Comparison of ENCODE assay signal across 12 cellular contexts in the genomic region with DNA sequence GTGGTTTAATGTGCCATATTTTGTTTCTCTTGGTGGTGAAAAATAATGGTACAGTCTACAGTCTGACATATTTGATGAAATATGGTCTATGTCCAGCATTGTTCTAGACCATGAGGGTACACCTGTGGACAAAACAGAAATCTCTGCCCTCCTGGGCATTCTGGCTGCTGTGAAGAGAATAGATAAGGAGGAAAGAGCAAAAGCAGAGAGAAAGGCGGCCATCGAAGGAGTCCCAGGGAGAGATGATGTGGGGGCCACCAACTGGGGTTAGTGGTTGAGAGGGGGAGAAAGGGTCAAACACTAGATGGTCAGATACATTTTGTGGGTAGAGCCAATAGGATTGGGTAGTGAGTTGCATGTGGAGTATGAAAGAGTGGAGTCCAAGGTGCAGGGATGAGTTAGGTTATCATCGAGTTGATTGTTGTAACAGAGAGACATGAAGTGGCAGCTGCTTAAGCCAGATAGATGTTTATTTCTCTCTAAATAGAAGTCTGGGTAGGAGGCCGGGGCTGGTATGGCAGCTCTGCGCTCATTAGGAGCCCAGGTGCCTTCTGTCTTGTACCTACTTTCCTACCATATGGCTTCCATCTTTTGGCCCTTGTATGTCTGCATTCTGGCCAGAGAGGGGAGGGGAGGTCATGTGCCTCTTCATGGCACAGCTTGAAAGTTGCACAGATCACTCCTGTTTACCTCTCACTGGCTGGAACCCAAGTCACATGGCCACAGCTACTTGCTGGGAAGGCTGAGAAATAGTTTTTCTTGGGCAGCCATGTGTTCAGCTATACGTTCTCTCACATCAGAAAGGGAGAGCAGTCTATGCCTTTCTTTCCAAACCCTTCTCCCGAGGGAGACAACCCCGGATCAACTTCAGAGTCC. TPM values are rescaled to one million over a fixed set of nuclear protein-coding genes. Genes with fewer than 3 reads are reported as not detected.
DNase-seq lines count a peak whose midpoint lies in the region; ATAC-seq lines count a peak whose summit lies in the region.
"Had no signal": no experiment of that assay in that cellular context is flagged by ENCODE, and none has a peak within 500 bp of the region (broad histone marks: within the 10 kb centered on the region; RNA-seq: fewer than 3 reads in every experiment).

No MANE protein-coding gene starts in this region.

- WGBS in thymus = 97% methylated on average over 8 of the region's 8 CpGs

- no peaks in the 10 kb centered on the region for H3K27me3 ChIP-seq in thymus (ENCODE audit: control insufficient read depth, insufficient read depth)
- H3K27me3 ChIP-seq: SJSA1 had no signal

- H3K9me3 ChIP-seq in thymus (ENCODE audit: control insufficient read depth) = no peaks in the 10 kb centered on the region
- H3K9me3 ChIP-seq: SJSA1 had no signal

- H3K36me3 ChIP-seq in thymus (ENCODE audit: control insufficient read depth, insufficient read depth) = peaks cover 39% of the 10 kb centered on the region

- H3K4me1 ChIP-seq in thymus (ENCODE audit: control insufficient read depth, insufficient read depth, low read length) = no peaks in the 10 kb centered on the region

- ATAC-seq in left lobe of liver = peak; percentile 87
- no peak for ATAC-seq in GM21825 (IDR thresholded peaks at IDR 0.05; ENCODE audit: unreplicated experiment)
- ATAC-seq in HG03039 (IDR thresholded peaks at IDR 0.05; ENCODE audit: unreplicated experiment) = no peak

- H3K4me3 ChIP-seq in thymus (ENCODE audit: low read length) = no peak overlapping the region
- H3K4me3 ChIP-seq: SJSA1 had no signal

- H3K27ac ChIP-seq in thymus (ENCODE audit: low read depth) = peak overlapping the region; percentile 42
- H3K27ac ChIP-seq: SJSA1 had no signal

- DNase-seq in NCI-H226 (peak; percentile 18), cerebellar nuclear complex (lab: John Stamatoyannopoulos, UW) (peak; percentile 49 to 68), left lobe of liver (ENCODE audit: low spot score) (peak; percentile 72), NCI-H1694 treated with DMSO at 0.1 percent for 48 hours (lab: John Stamatoyannopoulos, UW) (no peak)
- DNase-seq: cortex of kidney; immature natural killer cell; NCI-H1048; stimulated activated naive CD4-positive, alpha-beta T cell treated with Interleukin-2 at 50 U/mL for 16 hours had no signal

RNA-seq across cellular contexts. Expression of a gene that starts 13.0 kb away (rescaled TPM):
- total RNA-seq in left lobe of liver = 21.6 TPM
- 20.5 TPM for polyA plus RNA-seq in thymus

RNA-seq across cellular contexts. Expression of a gene that starts 48.7 kb away (rescaled TPM):
- 2.5 TPM for total RNA-seq in left lobe of liver
- 91.0 TPM for polyA plus RNA-seq in thymus
